In genomic region chr5:136098171-136098570, GRCh38 we compare ENCODE assay signal across 32 cellular contexts.
"Had no signal": no experiment of that assay in that cellular context is flagged by ENCODE, and none has a peak within 500 bp of the region (broad histone marks: within the 10 kb centered on the region; RNA-seq: fewer than 3 reads in every experiment).

No MANE protein-coding gene starts in this region.

- ATAC-seq: activated CD8-positive, alpha-beta memory T cell treated with anti-CD3 and anti-CD28 coated beads, Interleukin-2, amount 10 ng/mL, durations not matched to agents 7 days and 5 days; activated T-cell treated with anti-CD3 and anti-CD28 coated beads, Interleukin-2, amount 50 U/mL, for 72 hours; activated T-helper 17 cell treated with anti-CD3 and anti-CD28 coated beads, Interleukin-2, amount 50 U/mL, for 72 hours had no signal

- H3K36me3 Mint-ChIP-seq: activated CD8-positive, alpha-beta memory T cell treated with anti-CD3 and anti-CD28 coated beads, Interleukin-2, amount 10 ng/mL, durations not matched to agents 7 days and 5 days; activated naive CD8-positive, alpha-beta T cell treated with anti-CD3 and anti-CD28 coated beads for 36 hours had no signal

- H3K4me1 Mint-ChIP-seq: activated CD4-positive, alpha-beta memory T cell treated with anti-CD3 and anti-CD28 coated beads, Interleukin-2, amount 10 ng/mL, durations not matched to agents 7 days and 5 days; activated CD8-positive, alpha-beta memory T cell treated with anti-CD3 and anti-CD28 coated beads, Interleukin-2, amount 10 ng/mL, durations not matched to agents 7 days and 5 days; activated naive CD8-positive, alpha-beta T cell treated with anti-CD3 and anti-CD28 coated beads for 36 hours; activated T-helper 17 cell treated with anti-CD3 and anti-CD28 coated beads, Interleukin-2, amount 50 U/mL, for 72 hours; central memory CD8-positive, alpha-beta T cell had no signal

- H3K4me1 ChIP-seq: ascending aorta had no signal

- H3K4me3 Mint-ChIP-seq: activated CD4-positive, alpha-beta memory T cell treated with anti-CD3 and anti-CD28 coated beads, Interleukin-2, amount 10 ng/mL, durations not matched to agents 7 days and 5 days; activated CD8-positive, alpha-beta memory T cell treated with anti-CD3 and anti-CD28 coated beads, Interleukin-2, amount 10 ng/mL, durations not matched to agents 7 days and 5 days; activated naive CD8-positive, alpha-beta T cell treated with anti-CD3 and anti-CD28 coated beads for 36 hours; activated T-cell treated with anti-CD3 and anti-CD28 coated beads, Interleukin-2, amount 50 U/mL, for 72 hours; activated T-helper 17 cell treated with anti-CD3 and anti-CD28 coated beads, Interleukin-2, amount 50 U/mL, for 72 hours; central memory CD8-positive, alpha-beta T cell had no signal

- H3K27ac ChIP-seq: ascending aorta, cardiac muscle cell, Peyer's patch, VCaP had no signal

- DNase-seq: activated CD4-positive, alpha-beta memory T cell treated with anti-CD3 and anti-CD28 coated beads, Interleukin-2, amount 10 ng/mL, durations not matched to agents 7 days and 5 days; activated CD4-positive, alpha-beta T cell treated with anti-CD3 and anti-CD28 coated beads for 1 hour; activated CD4-positive, alpha-beta T cell treated with anti-CD3 and anti-CD28 coated beads for 48 hours; activated CD4-positive, CD25-positive, alpha-beta regulatory T cell; activated CD8-positive, alpha-beta memory T cell treated with anti-CD3 and anti-CD28 coated beads for 24 hours; activated CD8-positive, alpha-beta memory T cell treated with anti-CD3 and anti-CD28 coated beads, Interleukin-2, amount 10 ng/mL, durations not matched to agents 7 days and 5 days; activated CD8-positive, alpha-beta memory T cell treated with anti-CD3 and anti-CD28 coated beads, Interleukin-2, amount 50 U/mL, for 48 hours; activated effector memory CD4-positive, alpha-beta T cell treated with anti-CD3 and anti-CD28 coated beads, Interleukin-2, amount 50 U/mL, for 16 hours; activated naive CD4-positive, alpha-beta T cell; activated naive CD4-positive, alpha-beta T cell treated with anti-CD3 and anti-CD28 coated beads, Interleukin-2, amount 50 U/mL, for 16 hours; activated naive CD8-positive, alpha-beta T cell treated with anti-CD3 and anti-CD28 coated beads for 36 hours; activated T-cell treated with anti-CD3 and anti-CD28 coated beads, Interleukin-2, amount 50 U/mL, for 72 hours; amygdala; NCI-H1092 treated with DMSO at 0.1 percent for 48 hours; NCI-H1417 treated with DMSO at 0.1 percent for 48 hours; NCI-H187 treated with DMSO at 0.1 percent for 48 hours; NCI-H2081; NCI-H2171 treated with DMSO at 0.1 percent for 48 hours; NCI-H2227 treated with DMSO at 0.1 percent for 48 hours; NCI-H446 treated with DMSO at 0.1 percent for 48 hours; NCI-H524; Peyer's patch; RPMI8226; SW 1271; T-helper 1 cell; T-helper 2 cell; T-helper 9 cell had no signal

- H3K27ac Mint-ChIP-seq: activated CD4-positive, alpha-beta memory T cell treated with anti-CD3 and anti-CD28 coated beads, Interleukin-2, amount 10 ng/mL, durations not matched to agents 7 days and 5 days; activated CD8-positive, alpha-beta memory T cell treated with anti-CD3 and anti-CD28 coated beads, Interleukin-2, amount 10 ng/mL, durations not matched to agents 7 days and 5 days; activated naive CD8-positive, alpha-beta T cell treated with anti-CD3 and anti-CD28 coated beads for 36 hours; activated T-cell treated with anti-CD3 and anti-CD28 coated beads, Interleukin-2, amount 50 U/mL, for 72 hours; activated T-helper 17 cell treated with anti-CD3 and anti-CD28 coated beads, Interleukin-2, amount 50 U/mL, for 72 hours had no signal

- H3K4me3 ChIP-seq: ascending aorta, cardiac muscle cell, Peyer's patch had no signal

- H3K9me3 Mint-ChIP-seq: activated CD4-positive, alpha-beta memory T cell treated with anti-CD3 and anti-CD28 coated beads, Interleukin-2, amount 10 ng/mL, durations not matched to agents 7 days and 5 days; activated naive CD8-positive, alpha-beta T cell treated with anti-CD3 and anti-CD28 coated beads for 36 hours; activated T-cell treated with anti-CD3 and anti-CD28 coated beads, Interleukin-2, amount 50 U/mL, for 72 hours; activated T-helper 17 cell treated with anti-CD3 and anti-CD28 coated beads, Interleukin-2, amount 50 U/mL, for 72 hours; central memory CD8-positive, alpha-beta T cell had no signal

- H3K36me3 ChIP-seq: ascending aorta, cardiac muscle cell, Peyer's patch had no signal

- H3K27me3 ChIP-seq: ascending aorta, Peyer's patch had no signal

- H3K9me3 ChIP-seq: ascending aorta, Peyer's patch had no signal
